8 cellular contexts compared by ENCODE assay signal in genomic region chr3:4494807-4495200, GRCh38. TPM values are rescaled to one million over a fixed set of nuclear protein-coding genes. Genes with fewer than 3 reads are reported as not detected.
DNase-seq lines count a peak whose midpoint lies in the region; ATAC-seq, FAIRE-seq and TF ChIP-seq lines count a peak whose summit lies in the region.

No MANE protein-coding gene starts in this region.

- CTCF ChIA-PET in MCF 10A (lab: Yijun Ruan, JAX) = interaction anchor here (1.1 to 1.8 kb wide), 5 partner anchors 10 to 144 kb away, joined by 3 to 5 read pairs (median 5); no protein-coding TSS in a partner anchor

- no peak for TF ChIP-seq CTCF in MCF 10A (IDR thresholded peaks at IDR 0.05; ENCODE audit: unreplicated experiment)
- no peak for TF ChIP-seq CTCF in retinal pigment epithelial cell (conservative IDR thresholded peaks at IDR 0.05; ENCODE audit: low read depth, low read length)

- intact Hi-C loops in MCF 10A (cut with micrococcal nuclease) = loop anchor here (5.0 kb wide), 1 partner anchor 87 kb away; no protein-coding TSS in a partner anchor

- no peak overlapping the region for H3K27ac Mint-ChIP-seq in MCF 10A (ENCODE audit: low read depth, unreplicated experiment)

- peaks cover 6% of the 10 kb centered on the region for H3K36me3 Mint-ChIP-seq in MCF 10A (ENCODE audit: insufficient read depth, unreplicated experiment)

- H3K4me3 ChIP-seq in retinal pigment epithelial cell (ENCODE audit: low read length) = peak overlapping the region; percentile 89

- ATAC-seq in GM18858 (IDR thresholded peaks at IDR 0.05; ENCODE audit: unreplicated experiment) (peak; percentile 28), HG03354 (IDR thresholded peaks at IDR 0.05; ENCODE audit: poor library complexity, severe bottlenecking, unreplicated experiment) (peak; percentile 22)

- DNase-seq in MCF 10A (ENCODE audit: unreplicated experiment) (no peak), retinal pigment epithelial cell (ENCODE audit: low read depth) (no peak), HTR-8/SVneo (ENCODE audit: insufficient read length, low spot score) (no peak), NCI-H510A treated with DMSO at 0.1 percent for 48 hours (lab: John Stamatoyannopoulos, UW) (no peak), hepatic stellate cell (ENCODE audit: low spot score) (no peak), iPS-NIHi11 (ENCODE audit: low spot score) (no peak)

- no TSS peak for BruUV-seq in MCF 10A (replicated peaks; lab: Mats Ljungman, UMichigan)

- POLR2A ChIA-PET in MCF 10A (lab: Yijun Ruan, JAX) = interaction anchor here (0.6 to 3.7 kb wide), 5 partner anchors 20 to 89 kb away, joined by 3 to 28 read pairs (median 14); partner anchors contain the start of gene SUMF1

- no peaks in the 10 kb centered on the region for H3K27me3 Mint-ChIP-seq in MCF 10A (ENCODE audit: insufficient read depth, unreplicated experiment)

- peak overlapping the region; percentile 85 for H3K4me3 Mint-ChIP-seq in MCF 10A (ENCODE audit: unreplicated experiment)

- peaks cover 6% of the 10 kb centered on the region for H3K4me1 Mint-ChIP-seq in MCF 10A (ENCODE audit: insufficient read depth, unreplicated experiment)

- no peak for FAIRE-seq in HTR-8/SVneo (lab: Jason Lieb, UNC)

- H3K9me3 Mint-ChIP-seq in MCF 10A (ENCODE audit: unreplicated experiment) = no peaks in the 10 kb centered on the region

RNA-seq across cellular contexts. Expression of gene ITPR1, which starts 1.7 kb away (rescaled TPM):
- total RNA-seq in MCF 10A (2022) = 7.5 and 14.3 TPM in 2 replicates

RNA-seq across cellular contexts. Expression of gene SUMF1, which starts 27.7 kb away (rescaled TPM):
- 11.8 and 18.9 TPM in 2 replicates for total RNA-seq in MCF 10A (2022)
